Comparison of ENCODE assay signal across 8 cellular contexts in the genomic region with DNA sequence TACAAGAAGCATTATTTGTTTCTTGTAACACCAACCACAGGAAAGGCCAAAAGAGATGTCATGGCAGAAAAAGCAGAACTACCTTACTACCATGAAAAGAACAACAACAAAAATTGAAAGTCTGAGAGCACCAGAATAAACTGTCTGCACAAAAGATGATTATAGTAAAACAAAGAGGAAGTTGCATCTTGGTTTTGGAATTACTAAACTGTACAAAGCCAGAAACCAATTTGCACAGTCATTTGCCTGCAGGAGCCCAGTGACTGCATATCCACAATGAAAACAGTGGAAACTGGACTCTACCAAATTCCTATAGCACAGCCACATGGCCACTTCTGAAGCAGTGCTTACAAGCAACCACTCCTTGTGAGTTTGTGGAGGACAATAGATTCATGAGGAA.
A peak's percentile ranks its signal among the peaks of the same experiment; 100 is the strongest.
DNase-seq lines count a peak whose midpoint lies in the region; ATAC-seq and TF ChIP-seq lines count a peak whose summit lies in the region.

No MANE protein-coding gene starts in this region.

- no peak overlapping the region for H3K14ac ChIP-seq in neuronal stem cell (ENCODE audit: low read length)

- H3K9me3 ChIP-seq in right atrium auricular region, result no peaks in the 10 kb centered on the region
- no peaks in the 10 kb centered on the region for H3K9me3 ChIP-seq in lower lobe of right lung
- H3K9me3 ChIP-seq in neuronal stem cell (replicated peaks in 1 of 2; ENCODE audit: control insufficient read depth in 2 of 2, insufficient read depth in 1 of 2, low read depth in 1 of 2, low read length in 2 of 2), result no peaks in the 10 kb centered on the region
- no peaks in the 10 kb centered on the region for H3K9me3 ChIP-seq in right cardiac atrium (ENCODE audit: control insufficient read depth, low read length)

- peak; percentile 33 for ATAC-seq in left ventricle myocardium superior
- ATAC-seq in HG03025 (IDR thresholded peaks at IDR 0.05; ENCODE audit: low FRiP score, unreplicated experiment), result peak; percentile 80
- ATAC-seq in lower lobe of right lung, result peak; percentile 73 to 80
- no peak for ATAC-seq in right cardiac atrium

- H3K23ac ChIP-seq in neuronal stem cell (ENCODE audit: low read depth, low read length, poor library complexity), result no peak overlapping the region

- TF ChIP-seq CTCF in right atrium auricular region (IDR thresholded peaks at IDR 0.05), result no peak
- no peak for TF ChIP-seq CTCF in lower lobe of right lung (IDR thresholded peaks at IDR 0.05)

- no peaks in the 10 kb centered on the region for H3K4me1 ChIP-seq in right atrium auricular region
- no peaks in the 10 kb centered on the region for H3K4me1 ChIP-seq in lower lobe of right lung
- peaks cover 0 to 2% of the 10 kb centered on the region in 2 donors for H3K4me1 ChIP-seq in neuronal stem cell (ENCODE audit: control insufficient read depth in 2 of 2, insufficient read depth in 1 of 2, low read depth in 1 of 2, low read length in 2 of 2)
- no peaks in the 10 kb centered on the region for H3K4me1 ChIP-seq in right cardiac atrium (ENCODE audit: control insufficient read depth, insufficient read depth, low read length)

- no peak overlapping the region for H4K91ac ChIP-seq in neuronal stem cell (ENCODE audit: low read depth, low read length, poor library complexity)

- intact Hi-C loops in left ventricle myocardium superior (cut with micrococcal nuclease), result no loop called here
- intact Hi-C loops in lower lobe of right lung (cut with DNase I), result no loop called here
- intact Hi-C loops in right cardiac atrium (cut with DNase I), result no loop called here

- no peak overlapping the region for H2BK15ac ChIP-seq in neuronal stem cell (ENCODE audit: low read length)

- no peak overlapping the region for H3K4me2 ChIP-seq in neuronal stem cell (ENCODE audit: insufficient read depth, low read length, poor library complexity, severe bottlenecking)

- DNase-seq in left ventricle myocardium superior (no peak), right atrium auricular region (ENCODE audit: low spot score) (no peak), SKM-1 treated with dmso at 0.1 percent for 144 hours (lab: John Stamatoyannopoulos, UW; ENCODE audit: unreplicated experiment) (peak; percentile 70), lower lobe of right lung (no peak), neuronal stem cell (ENCODE audit: low spot score) (no peak), NK-92 (lab: John Stamatoyannopoulos, UW; ENCODE audit: unreplicated experiment) (no peak), right cardiac atrium (no peak)

- no peaks in the 10 kb centered on the region for H3K27me3 ChIP-seq in right atrium auricular region
- H3K27me3 ChIP-seq in lower lobe of right lung (ENCODE audit: low read depth), result no peaks in the 10 kb centered on the region
- H3K27me3 ChIP-seq in neuronal stem cell (ENCODE audit: control insufficient read depth in 3 of 3, insufficient read depth in 3 of 3, low read depth in 1 of 3, low read length in 3 of 3), result no peaks in the 10 kb centered on the region
- no peaks in the 10 kb centered on the region for H3K27me3 ChIP-seq in right cardiac atrium (ENCODE audit: control insufficient read depth, insufficient read depth)

- H3K27ac ChIP-seq in right atrium auricular region (no peak overlapping the region), lower lobe of right lung (no peak overlapping the region), neuronal stem cell (replicated peaks; ENCODE audit: low read length) (no peak overlapping the region), right cardiac atrium (ENCODE audit: low read length) (no peak overlapping the region)

- H2AK5ac ChIP-seq in neuronal stem cell (ENCODE audit: low read depth, low read length), result no peak overlapping the region

- H2AFZ ChIP-seq in neuronal stem cell (ENCODE audit: low read length), result no peak overlapping the region

- no peak overlapping the region for H2BK120ac ChIP-seq in neuronal stem cell (ENCODE audit: low read depth, low read length)

- H4K8ac ChIP-seq in neuronal stem cell (ENCODE audit: low read depth, low read length), result no peak overlapping the region

- H3K36me3 ChIP-seq in right atrium auricular region (peaks cover 5% of the 10 kb centered on the region), lower lobe of right lung (no peaks in the 10 kb centered on the region), neuronal stem cell (replicated peaks in 1 of 2; ENCODE audit: control insufficient read depth in 2 of 2, insufficient read depth in 2 of 2, low read length in 2 of 2) (no peaks in the 10 kb centered on the region)

- no peak overlapping the region for H2BK12ac ChIP-seq in neuronal stem cell (ENCODE audit: low read length)

- H3K4ac ChIP-seq in neuronal stem cell (ENCODE audit: low read length), result no peak overlapping the region

- H2BK5ac ChIP-seq in neuronal stem cell (ENCODE audit: low read length), result no peak overlapping the region

- H3K9ac ChIP-seq in neuronal stem cell (ENCODE audit: low read depth, low read length, poor library complexity), result no peak overlapping the region

- no peaks in the 10 kb centered on the region for H3K79me1 ChIP-seq in neuronal stem cell (ENCODE audit: low read depth, low read length)

- no peak overlapping the region for H3K4me3 ChIP-seq in right atrium auricular region
- H3K4me3 ChIP-seq in lower lobe of right lung, result no peak overlapping the region
- no peak overlapping the region for H3K4me3 ChIP-seq in neuronal stem cell (ENCODE audit: low read length in 2 of 2)
- H3K4me3 ChIP-seq in right cardiac atrium (ENCODE audit: low read length), result no peak overlapping the region

- H3K18ac ChIP-seq in neuronal stem cell (ENCODE audit: low read length), result no peak overlapping the region

Comparison
In these comparisons a context has a peak if more than half of its experiments do, and no peak if none do; other contexts are left out.
1. ATAC-seq: peak in left ventricle myocardium superior (single experiment), HG03025 (single experiment) and lower lobe of right lung (2 of 2); none in right cardiac atrium (0 of 2).